Comparison of ENCODE assay signal across 8 cellular contexts in the genomic region with DNA sequence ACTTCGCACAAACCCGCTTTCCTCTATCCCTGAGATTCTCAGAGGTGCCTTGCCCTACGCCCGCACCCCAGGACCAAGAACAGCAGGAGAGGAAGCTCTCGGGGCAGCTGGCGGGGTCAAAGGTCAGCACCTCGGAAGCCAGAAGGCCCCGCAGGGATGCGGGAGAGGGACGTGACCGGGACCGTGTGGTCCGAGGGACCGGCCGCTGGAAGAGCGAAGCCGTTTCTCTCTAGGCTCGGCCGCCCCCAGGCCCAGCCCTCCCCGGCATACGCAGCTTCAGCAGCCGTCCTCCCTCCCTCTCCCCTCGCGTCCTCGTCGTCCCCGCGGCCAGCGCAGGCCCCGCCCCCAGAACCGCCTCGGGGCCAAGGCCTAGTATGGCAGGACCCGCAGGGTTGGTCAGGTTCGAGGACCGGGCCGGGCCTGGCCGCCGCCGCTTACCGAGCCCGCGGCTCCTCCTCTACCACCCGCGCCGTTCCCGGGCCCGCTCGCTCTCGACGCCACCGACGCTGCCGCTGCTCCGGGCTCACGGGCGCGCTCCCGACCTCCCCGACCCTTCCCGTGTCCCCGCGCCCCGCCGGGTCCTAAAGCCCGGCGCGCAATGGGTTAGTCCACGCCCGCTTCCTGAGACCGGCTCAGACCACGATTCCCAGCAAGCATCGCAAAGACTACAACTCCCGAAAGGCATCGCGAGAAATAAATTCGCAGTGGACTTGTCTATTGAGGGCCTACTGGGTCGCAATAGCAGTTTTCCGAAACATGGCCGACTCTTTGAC. TPM values are rescaled to one million over a fixed set of nuclear protein-coding genes. Genes with fewer than 3 reads are reported as not detected.
DNase-seq lines count a peak whose midpoint lies in the region; ATAC-seq and TF ChIP-seq lines count a peak whose summit lies in the region.

A gene with protein sequence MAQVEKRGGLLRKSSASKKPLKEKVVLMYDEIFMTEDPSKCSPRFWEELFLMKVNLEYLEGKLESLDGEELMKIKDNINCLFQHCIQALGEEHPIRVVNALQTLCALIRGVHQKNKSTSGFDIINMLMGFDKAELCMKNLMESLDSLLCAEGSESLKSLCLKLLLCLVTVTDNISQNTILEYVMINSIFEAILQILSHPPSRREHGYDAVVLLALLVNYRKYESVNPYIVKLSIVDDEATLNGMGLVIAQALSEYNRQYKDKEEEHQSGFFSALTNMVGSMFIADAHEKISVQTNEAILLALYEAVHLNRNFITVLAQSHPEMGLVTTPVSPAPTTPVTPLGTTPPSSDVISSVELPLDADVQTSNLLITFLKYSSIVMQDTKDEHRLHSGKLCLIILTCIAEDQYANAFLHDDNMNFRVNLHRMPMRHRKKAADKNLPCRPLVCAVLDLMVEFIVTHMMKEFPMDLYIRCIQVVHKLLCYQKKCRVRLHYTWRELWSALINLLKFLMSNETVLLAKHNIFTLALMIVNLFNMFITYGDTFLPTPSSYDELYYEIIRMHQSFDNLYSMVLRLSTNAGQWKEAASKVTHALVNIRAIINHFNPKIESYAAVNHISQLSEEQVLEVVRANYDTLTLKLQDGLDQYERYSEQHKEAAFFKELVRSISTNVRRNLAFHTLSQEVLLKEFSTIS (minus strand): TSS at position 527 of the 773 bp plus-strand sequence. CDS start 16,059 bp downstream, outside the sequence.

- peak; percentile 75 for TF ChIP-seq POLR2A in NB4 (IDR thresholded peaks at IDR 0.05; ENCODE audit: extremely low read depth, insufficient read length)
- peak; percentile 27 for TF ChIP-seq POLR2A in testis (IDR thresholded peaks at IDR 0.05)

- H3K4me3 ChIP-seq in HFF-Myc (replicated peaks; ENCODE audit: low read depth, low read length) (peak within 1 kb of the TSS; percentile 69), NB4 (ENCODE audit: low read depth, low read length) (peak within 1 kb of the TSS; percentile 93), testis (peak within 1 kb of the TSS; percentile 79 to 88)

- no peak for TF ChIP-seq CTCF in HFF-Myc (IDR thresholded peaks at IDR 0.05; ENCODE audit: low read depth, low read length, missing control alignments)
- no peak for TF ChIP-seq CTCF in NB4 (IDR thresholded peaks at IDR 0.05; ENCODE audit: low read depth, low read length)
- TF ChIP-seq CTCF in omental fat pad (IDR thresholded peaks at IDR 0.05), result no peak
- TF ChIP-seq CTCF in testis (IDR thresholded peaks at IDR 0.05), result peak in 1 of 3 experiments; percentile 8

- ATAC-seq in SK-N-SH treated with all-trans-retinoic acid at 6 μM for 48 hours (peak; percentile 99), omental fat pad (ENCODE audit: low FRiP score) (peak; percentile 97)

- H3K4me1 Mint-ChIP-seq in activated naive CD4-positive, alpha-beta T cell treated with anti-CD3 and anti-CD28 coated beads, Interleukin-2, amount 50 U/mL, for 24 hours, result peaks cover 43% of the 10 kb centered on the region

- no peaks in the 10 kb centered on the region for H3K9me3 ChIP-seq in testis

- no peaks in the 10 kb centered on the region for H3K36me3 ChIP-seq in testis (ENCODE audit: low read depth, missing control alignments)

- intact Hi-C loops in testis (cut with DNase I; ENCODE audit: low total_unique reads), result no loop called here

- DNase-seq in GM04503 (ENCODE audit: low read depth) (peak; percentile 94), HFF-Myc (ENCODE audit: extremely low read depth, low read depth) (peak; percentile 96), NB4 (ENCODE audit: low read depth) (peak; percentile 99), glomerular visceral epithelial cell (ENCODE audit: extremely low spot score) (peak; percentile 96), omental fat pad (ENCODE audit: low spot score) (peak; percentile 68), testis (peak; percentile 98)

- H3K27me3 Mint-ChIP-seq in activated naive CD4-positive, alpha-beta T cell treated with anti-CD3 and anti-CD28 coated beads, Interleukin-2, amount 50 U/mL, for 24 hours, result no peaks in the 10 kb centered on the region

- peak within 1 kb of the TSS; percentile 88 to 95 for H3K27ac ChIP-seq in testis

- H3K27me3 ChIP-seq in testis, result no peaks in the 10 kb centered on the region

- peak within 1 kb of the TSS; percentile 97 for H3K4me3 Mint-ChIP-seq in activated naive CD4-positive, alpha-beta T cell treated with anti-CD3 and anti-CD28 coated beads, Interleukin-2, amount 50 U/mL, for 24 hours

- peaks cover 10% of the 10 kb centered on the region for H3K4me1 ChIP-seq in testis

- 0 to 1% methylated on average over 38 to 62 of the region's 79 CpGs for WGBS in testis, 2 donors

- peaks cover 3% of the 10 kb centered on the region for H3K36me3 Mint-ChIP-seq in activated naive CD4-positive, alpha-beta T cell treated with anti-CD3 and anti-CD28 coated beads, Interleukin-2, amount 50 U/mL, for 24 hours

- H3K27ac Mint-ChIP-seq in activated naive CD4-positive, alpha-beta T cell treated with anti-CD3 and anti-CD28 coated beads, Interleukin-2, amount 50 U/mL, for 24 hours, result peak within 1 kb of the TSS; percentile 91

- H3K9me3 Mint-ChIP-seq in activated naive CD4-positive, alpha-beta T cell treated with anti-CD3 and anti-CD28 coated beads, Interleukin-2, amount 50 U/mL, for 24 hours, result no peaks in the 10 kb centered on the region

TF ChIP-seq in SK-N-SH treated with all-trans-retinoic acid at 6 μM for 48 hours, 23 proteins besides CTCF, POLR2A, EP300 and RAD21:
- TF ChIP-seq, protein P1, sequence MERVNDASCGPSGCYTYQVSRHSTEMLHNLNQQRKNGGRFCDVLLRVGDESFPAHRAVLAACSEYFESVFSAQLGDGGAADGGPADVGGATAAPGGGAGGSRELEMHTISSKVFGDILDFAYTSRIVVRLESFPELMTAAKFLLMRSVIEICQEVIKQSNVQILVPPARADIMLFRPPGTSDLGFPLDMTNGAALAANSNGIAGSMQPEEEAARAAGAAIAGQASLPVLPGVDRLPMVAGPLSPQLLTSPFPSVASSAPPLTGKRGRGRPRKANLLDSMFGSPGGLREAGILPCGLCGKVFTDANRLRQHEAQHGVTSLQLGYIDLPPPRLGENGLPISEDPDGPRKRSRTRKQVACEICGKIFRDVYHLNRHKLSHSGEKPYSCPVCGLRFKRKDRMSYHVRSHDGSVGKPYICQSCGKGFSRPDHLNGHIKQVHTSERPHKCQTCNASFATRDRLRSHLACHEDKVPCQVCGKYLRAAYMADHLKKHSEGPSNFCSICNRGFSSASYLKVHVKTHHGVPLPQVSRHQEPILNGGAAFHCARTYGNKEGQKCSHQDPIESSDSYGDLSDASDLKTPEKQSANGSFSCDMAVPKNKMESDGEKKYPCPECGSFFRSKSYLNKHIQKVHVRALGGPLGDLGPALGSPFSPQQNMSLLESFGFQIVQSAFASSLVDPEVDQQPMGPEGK (CRISPR knock-in tag; IDR thresholded peaks at IDR 0.05; ENCODE audit: borderline replicate concordance), result no peak
- TF ChIP-seq ESRRG (CRISPR knock-in tag; IDR thresholded peaks at IDR 0.05) (no peak), GLIS3 (CRISPR knock-in tag; IDR thresholded peaks at IDR 0.05) (no peak), ZFP3 (CRISPR knock-in tag; IDR thresholded peaks at IDR 0.05) (0 out of 2 replicates have a peak, but pooled peaks have one; percentile 31), ZNF70 (CRISPR knock-in tag; IDR thresholded peaks at IDR 0.05) (no peak), TCF4 (CRISPR knock-in tag; IDR thresholded peaks at IDR 0.05; ENCODE audit: borderline replicate concordance) (no peak)
- TF ChIP-seq, protein P2, sequence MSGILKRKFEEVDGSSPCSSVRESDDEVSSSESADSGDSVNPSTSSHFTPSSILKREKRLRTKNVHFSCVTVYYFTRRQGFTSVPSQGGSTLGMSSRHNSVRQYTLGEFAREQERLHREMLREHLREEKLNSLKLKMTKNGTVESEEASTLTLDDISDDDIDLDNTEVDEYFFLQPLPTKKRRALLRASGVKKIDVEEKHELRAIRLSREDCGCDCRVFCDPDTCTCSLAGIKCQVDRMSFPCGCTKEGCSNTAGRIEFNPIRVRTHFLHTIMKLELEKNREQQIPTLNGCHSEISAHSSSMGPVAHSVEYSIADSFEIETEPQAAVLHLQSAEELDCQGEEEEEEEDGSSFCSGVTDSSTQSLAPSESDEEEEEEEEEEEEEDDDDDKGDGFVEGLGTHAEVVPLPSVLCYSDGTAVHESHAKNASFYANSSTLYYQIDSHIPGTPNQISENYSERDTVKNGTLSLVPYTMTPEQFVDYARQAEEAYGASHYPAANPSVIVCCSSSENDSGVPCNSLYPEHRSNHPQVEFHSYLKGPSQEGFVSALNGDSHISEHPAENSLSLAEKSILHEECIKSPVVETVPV (CRISPR knock-in tag; IDR thresholded peaks at IDR 0.05), result no peak
- TF ChIP-seq, protein P3, sequence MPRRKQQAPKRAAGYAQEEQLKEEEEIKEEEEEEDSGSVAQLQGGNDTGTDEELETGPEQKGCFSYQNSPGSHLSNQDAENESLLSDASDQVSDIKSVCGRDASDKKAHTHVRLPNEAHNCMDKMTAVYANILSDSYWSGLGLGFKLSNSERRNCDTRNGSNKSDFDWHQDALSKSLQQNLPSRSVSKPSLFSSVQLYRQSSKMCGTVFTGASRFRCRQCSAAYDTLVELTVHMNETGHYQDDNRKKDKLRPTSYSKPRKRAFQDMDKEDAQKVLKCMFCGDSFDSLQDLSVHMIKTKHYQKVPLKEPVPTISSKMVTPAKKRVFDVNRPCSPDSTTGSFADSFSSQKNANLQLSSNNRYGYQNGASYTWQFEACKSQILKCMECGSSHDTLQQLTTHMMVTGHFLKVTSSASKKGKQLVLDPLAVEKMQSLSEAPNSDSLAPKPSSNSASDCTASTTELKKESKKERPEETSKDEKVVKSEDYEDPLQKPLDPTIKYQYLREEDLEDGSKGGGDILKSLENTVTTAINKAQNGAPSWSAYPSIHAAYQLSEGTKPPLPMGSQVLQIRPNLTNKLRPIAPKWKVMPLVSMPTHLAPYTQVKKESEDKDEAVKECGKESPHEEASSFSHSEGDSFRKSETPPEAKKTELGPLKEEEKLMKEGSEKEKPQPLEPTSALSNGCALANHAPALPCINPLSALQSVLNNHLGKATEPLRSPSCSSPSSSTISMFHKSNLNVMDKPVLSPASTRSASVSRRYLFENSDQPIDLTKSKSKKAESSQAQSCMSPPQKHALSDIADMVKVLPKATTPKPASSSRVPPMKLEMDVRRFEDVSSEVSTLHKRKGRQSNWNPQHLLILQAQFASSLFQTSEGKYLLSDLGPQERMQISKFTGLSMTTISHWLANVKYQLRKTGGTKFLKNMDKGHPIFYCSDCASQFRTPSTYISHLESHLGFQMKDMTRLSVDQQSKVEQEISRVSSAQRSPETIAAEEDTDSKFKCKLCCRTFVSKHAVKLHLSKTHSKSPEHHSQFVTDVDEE (CRISPR knock-in tag; IDR thresholded peaks at IDR 0.05), result peak; percentile 77; the same call in 1 of the 2 replicates

RNA-seq across cellular contexts. Expression of the gene that starts here (rescaled TPM):
- 10 to 100 TPM; 10.0 to 61.8 (median 12.7) TPM for total RNA-seq in omental fat pad
- 10 to 100 TPM; 21.6 to 23.7 TPM for total RNA-seq in testis
- 20.2 TPM for polyA plus RNA-seq in testis (ENCODE audit: insufficient read depth, low read depth, low replicate concordance)

Comparison
In these comparisons a context has a peak if more than half of its experiments do, and no peak if none do; other contexts are left out.
1. Peak in every context shown above with its lines: DNase-seq, ATAC-seq, H3K4me3 ChIP-seq and H3K27ac ChIP-seq.